ENCODE assay signal across 8 cellular contexts in genomic region chr12:91811481-91812287, GRCh38.
DNase-seq lines count a peak whose midpoint lies in the region; ATAC-seq, FAIRE-seq and TF ChIP-seq lines count a peak whose summit lies in the region.

No MANE protein-coding gene starts in this region.

- intact Hi-C loops in activated B cell treated with CpG ODN at 0.5 μM for 24 hours (cut with micrococcal nuclease) = loop anchor here (1.0 kb wide), 5 partner anchors 333 to 839 kb away; no protein-coding TSS in a partner anchor

- H4K20me1 ChIP-seq in keratinocyte (ENCODE audit: control insufficient read depth, extremely low read depth, insufficient read depth, low read length) = no peaks in the 10 kb centered on the region

- H3K27me3 ChIP-seq in bronchial epithelial cell (ENCODE audit: control insufficient read depth, insufficient read depth, low read length) = no peaks in the 10 kb centered on the region
- no peaks in the 10 kb centered on the region for H3K27me3 ChIP-seq in keratinocyte (ENCODE audit: control insufficient read depth, extremely low read depth, insufficient read depth, low read length)

- H3K4me1 ChIP-seq in keratinocyte (ENCODE audit: control insufficient read depth, extremely low read depth, insufficient read depth, low read length) = no peaks in the 10 kb centered on the region

- dilution Hi-C loops in keratinocyte (cut with MboI; ENCODE audit: extremely low pct_ligation_motif_present, low sequenced_read_pairs) = no loop called here

- H3K4me3 ChIP-seq in bronchial epithelial cell (ENCODE audit: low read depth, low read length) (no peak overlapping the region), keratinocyte (ENCODE audit: control insufficient read depth in 2 of 3, extremely low read depth in 1 of 3, insufficient read depth in 2 of 3, low read depth in 1 of 3, low read length in 3 of 3) (no peak overlapping the region)

- no peaks in the 10 kb centered on the region for H3K9me1 ChIP-seq in keratinocyte (ENCODE audit: control insufficient read depth, extremely low read depth, insufficient read depth, low read length)

- peak; percentile 83 for ATAC-seq in GM21825 (IDR thresholded peaks at IDR 0.05; ENCODE audit: unreplicated experiment)
- ATAC-seq in activated B cell treated with CpG ODN at 0.5 μM for 24 hours (ENCODE audit: low read depth) = peak; percentile 71

- peaks cover 13% of the 10 kb centered on the region for H3K9me3 Mint-ChIP-seq in activated B cell treated with CpG ODN at 0.5 μM for 24 hours

- H3K27ac ChIP-seq in keratinocyte (ENCODE audit: control insufficient read depth, insufficient read depth, low read length) = no peak overlapping the region

- H3K4me1 Mint-ChIP-seq in activated B cell treated with CpG ODN at 0.5 μM for 24 hours = peaks cover 7% of the 10 kb centered on the region

- H3K36me3 ChIP-seq in bronchial epithelial cell (ENCODE audit: control insufficient read depth, insufficient read depth, low read length) = no peaks in the 10 kb centered on the region
- H3K36me3 ChIP-seq in keratinocyte (ENCODE audit: control insufficient read depth in 2 of 2, extremely low read depth in 1 of 2, insufficient read depth in 2 of 2, low read length in 2 of 2) = no peaks in the 10 kb centered on the region

- TF ChIP-seq CTCF in activated B cell treated with CpG ODN at 0.5 μM for 24 hours (IDR thresholded peaks at IDR 0.05) (no peak), bronchial epithelial cell (IDR thresholded peaks at IDR 0.05; ENCODE audit: insufficient read depth, low read length, severe bottlenecking) (peak; percentile 67), keratinocyte (optimal IDR thresholded peaks at IDR 0.05 in 1 of 3, IDR thresholded peaks at IDR 0.05 in 1 of 3, conservative IDR thresholded peaks at IDR 0.05 in 1 of 3; ENCODE audit: extremely low read depth in 1 of 3, insufficient read depth in 2 of 3, low read length in 3 of 3) (peak; percentile 53 to 72 (median 55))

- H3K9me3 ChIP-seq in keratinocyte (ENCODE audit: control insufficient read depth, low read depth, low read length) = no peaks in the 10 kb centered on the region

- no peak overlapping the region for H3K4me3 Mint-ChIP-seq in activated B cell treated with CpG ODN at 0.5 μM for 24 hours

- no peaks in the 10 kb centered on the region for H3K27me3 Mint-ChIP-seq in activated B cell treated with CpG ODN at 0.5 μM for 24 hours

- H3K9ac ChIP-seq in keratinocyte (ENCODE audit: control insufficient read depth, extremely low read depth, insufficient read depth, low read length) = no peak overlapping the region

- FAIRE-seq in bronchial epithelial cell (lab: Jason Lieb, UNC) (no peak), keratinocyte (lab: Jason Lieb, UNC) (peak; percentile 43)

- POLR2A ChIA-PET in activated B cell treated with CpG ODN at 0.5 μM for 24 hours (lab: Charles Lee) = interaction anchor here (0.5 to 2.3 kb wide), 13 partner anchors 65 to 759 kb away, joined by 3 to 36 read pairs (median 3); partner anchors contain the start of gene BTG1

- H2AFZ ChIP-seq in keratinocyte (ENCODE audit: control insufficient read depth, low read length) = no peak overlapping the region

- CTCF ChIA-PET in activated B cell treated with CpG ODN at 0.5 μM for 24 hours (lab: Charles Lee) = interaction anchor here (0.6 to 3.1 kb wide), 29 partner anchors 8 to 843 kb away, joined by 3 to 36 read pairs (median 5); partner anchors contain the start of gene BTG1

- no peak overlapping the region for H3K4me2 ChIP-seq in keratinocyte (ENCODE audit: control insufficient read depth, extremely low read depth, insufficient read depth, low read depth, low read length)

- DNase-seq in EL (peak; percentile 55), NCI-H1048 (lab: John Stamatoyannopoulos, UW) (peak; percentile 38), activated B cell treated with CpG ODN at 0.5 μM for 24 hours (peak; percentile 57), bronchial epithelial cell (ENCODE audit: low read depth) (peak; percentile 49), keratinocyte (ENCODE audit: low read depth, low spot score) (no peak), DMS153 treated with DMSO at 0.1 percent for 48 hours (lab: John Stamatoyannopoulos, UW; ENCODE audit: unreplicated experiment) (no peak)
- peak; percentile 63 for DNase-seq in stimulated activated CD4-positive, alpha-beta T cell treated with anti-CD3 and anti-CD28 coated beads, Interleukin-1b, Interleukin-23, amount 100 ng/mL, for 48 hours

- H3K79me2 ChIP-seq in keratinocyte (ENCODE audit: control insufficient read depth, insufficient read depth, low read length) = no peaks in the 10 kb centered on the region

- no peak overlapping the region for H3K27ac Mint-ChIP-seq in activated B cell treated with CpG ODN at 0.5 μM for 24 hours

- H3K36me3 Mint-ChIP-seq in activated B cell treated with CpG ODN at 0.5 μM for 24 hours (ENCODE audit: low read depth) = peaks cover 3% of the 10 kb centered on the region

Comparison
In these comparisons a context has a peak if more than half of its experiments do, and no peak if none do; other contexts are left out.
1. DNase-seq: peak in EL (single experiment), NCI-H1048 (single experiment), activated B cell treated with CpG ODN at 0.5 μM for 24 hours (single experiment), bronchial epithelial cell (single experiment) and stimulated activated CD4-positive, alpha-beta T cell treated with anti-CD3 and anti-CD28 coated beads, Interleukin-1b, Interleukin-23, amount 100 ng/mL, for 48 hours (single experiment); none in keratinocyte (single experiment) and DMS153 treated with DMSO at 0.1 percent for 48 hours (single experiment).